ENCODE assay signal across 8 cellular contexts in genomic region chr4:122003335-122003734, GRCh38. TPM values are rescaled to one million over a fixed set of nuclear protein-coding genes. Genes with fewer than 3 reads are reported as not detected.
DNase-seq lines count a peak whose midpoint lies in the region; ATAC-seq and TF ChIP-seq lines count a peak whose summit lies in the region.

No MANE protein-coding gene starts in this region.

- H3K4me3 Mint-ChIP-seq in nephron progenitor cell: no peak overlapping the region

- CTCF ChIA-PET in OCI-LY7 (lab: Charles Lee; ENCODE audit: unreplicated experiment) (interaction anchor here (1.0 kb wide), 1 partner anchor 103 kb away, joined by 4 read pairs; no protein-coding TSS in a partner anchor), mammary epithelial cell (lab: Charles Lee; ENCODE audit: low non-redundant PET) (no interaction called here)

- H3K36me3 ChIP-seq in OCI-LY7 (ENCODE audit: insufficient read depth, low read length) (no peaks in the 10 kb centered on the region), mammary epithelial cell (ENCODE audit: insufficient read depth, low read length) (no peaks in the 10 kb centered on the region)
- no peaks in the 10 kb centered on the region for H3K36me3 ChIP-seq in effector memory CD4-positive, alpha-beta T cell (ENCODE audit: control insufficient read depth, insufficient read depth, low read length)

- H3K9me2 ChIP-seq in OCI-LY7 (ENCODE audit: insufficient read depth, low read length): no peaks in the 10 kb centered on the region

- intact Hi-C loops in OCI-LY7 (cut with micrococcal nuclease; ENCODE audit: unreplicated experiment): loop anchor here (1.0 kb wide), 1 partner anchor 103 kb away; no protein-coding TSS in a partner anchor
- intact Hi-C loops in mammary epithelial cell (cut with micrococcal nuclease): no loop called here

- no peaks in the 10 kb centered on the region for H4K20me1 ChIP-seq in OCI-LY7 (ENCODE audit: insufficient read depth, low read length)
- no peaks in the 10 kb centered on the region for H4K20me1 ChIP-seq in mammary epithelial cell (ENCODE audit: insufficient read depth, low read length)

- H3K36me3 Mint-ChIP-seq in nephron progenitor cell (ENCODE audit: low read depth): no peaks in the 10 kb centered on the region

- POLR2A ChIA-PET in OCI-LY7 (lab: Charles Lee): interaction anchor here (0.7 kb wide), 1 partner anchor 174 kb away, joined by 3 read pairs; no protein-coding TSS in a partner anchor

- peak overlapping the region; percentile 5 for H3K27ac Mint-ChIP-seq in nephron progenitor cell

- H3K27me3 ChIP-seq in mammary epithelial cell (ENCODE audit: insufficient read depth, low read length): peaks cover 2% of the 10 kb centered on the region
- no peaks in the 10 kb centered on the region for H3K27me3 ChIP-seq in effector memory CD4-positive, alpha-beta T cell (replicated peaks; ENCODE audit: control insufficient read depth, insufficient read depth, low read length, poor library complexity, severe bottlenecking)

- DNase-seq in D341Med (ENCODE audit: low spot score) (peak; percentile 52), OCI-LY7 (ENCODE audit: low spot score) (peak; percentile 59), mammary epithelial cell (no peak), nephron progenitor cell (peak; percentile 12), Ammon's horn (ENCODE audit: low spot score) (no peak)
- no peak for DNase-seq in effector memory CD4-positive, alpha-beta T cell

- peaks cover 13% of the 10 kb centered on the region for H3K4me1 Mint-ChIP-seq in nephron progenitor cell

- no peaks in the 10 kb centered on the region for H3K9me3 Mint-ChIP-seq in nephron progenitor cell

- TF ChIP-seq CTCF in OCI-LY7 (conservative IDR thresholded peaks at IDR 0.05; ENCODE audit: low read length) (peak; percentile 77), mammary epithelial cell (conservative IDR thresholded peaks at IDR 0.05 in 1 of 2, IDR thresholded peaks at IDR 0.05 in 1 of 2; ENCODE audit: extremely low read depth in 1 of 2, insufficient read depth in 1 of 2, low read depth in 1 of 2, low read length in 2 of 2) (peak; percentile 39 to 42), nephron progenitor cell (IDR thresholded peaks at IDR 0.05) (peak; percentile 30)

- H3K79me2 ChIP-seq in OCI-LY7 (ENCODE audit: insufficient read depth, low read depth, low read length) (no peaks in the 10 kb centered on the region), mammary epithelial cell (ENCODE audit: insufficient read depth, low read length) (no peaks in the 10 kb centered on the region)

- dilution Hi-C loops in mammary epithelial cell (cut with HindIII; ENCODE audit: low sequenced_read_pairs): no loop called here

- peak; percentile 87 for ATAC-seq in GM18909 (IDR thresholded peaks at IDR 0.05; ENCODE audit: poor library complexity, unreplicated experiment)
- peak; percentile 69 for ATAC-seq in HG03045 (IDR thresholded peaks at IDR 0.05; ENCODE audit: unreplicated experiment)

- H2AFZ ChIP-seq in OCI-LY7 (ENCODE audit: low read length) (no peak overlapping the region), mammary epithelial cell (ENCODE audit: low read depth, low read length) (no peak overlapping the region)

- BruUV-seq in OCI-LY7 (replicated peaks; lab: Mats Ljungman, UMichigan) (no TSS peak), mammary epithelial cell (replicated peaks; lab: Mats Ljungman, UMichigan) (no TSS peak)

- H3K9me3 ChIP-seq in OCI-LY7 (ENCODE audit: low read length) (no peaks in the 10 kb centered on the region), mammary epithelial cell (replicated peaks; ENCODE audit: insufficient read depth, low read length) (no peaks in the 10 kb centered on the region)
- no peaks in the 10 kb centered on the region for H3K9me3 ChIP-seq in effector memory CD4-positive, alpha-beta T cell (ENCODE audit: control insufficient read depth, low read length)

- H3K27me3 Mint-ChIP-seq in nephron progenitor cell (ENCODE audit: low read depth, poor library complexity): no peaks in the 10 kb centered on the region

- H3K9ac ChIP-seq in mammary epithelial cell (ENCODE audit: insufficient read depth, low read length): no peak overlapping the region

- no peak overlapping the region for H3K27ac ChIP-seq in OCI-LY7 (ENCODE audit: low read depth, low read length, poor library complexity, severe bottlenecking)
- no peak overlapping the region for H3K27ac ChIP-seq in mammary epithelial cell (ENCODE audit: insufficient read depth, low read depth, low read length)
- H3K27ac ChIP-seq in effector memory CD4-positive, alpha-beta T cell (ENCODE audit: insufficient read depth, low read length, poor library complexity, severe bottlenecking): no peak overlapping the region

- no peaks in the 10 kb centered on the region for H3K4me1 ChIP-seq in OCI-LY7 (ENCODE audit: insufficient read depth, low read length, poor library complexity, severe bottlenecking)
- no peaks in the 10 kb centered on the region for H3K4me1 ChIP-seq in mammary epithelial cell (ENCODE audit: insufficient read depth, low read length)
- no peaks in the 10 kb centered on the region for H3K4me1 ChIP-seq in effector memory CD4-positive, alpha-beta T cell (ENCODE audit: control insufficient read depth, insufficient read depth, low read length, poor library complexity, severe bottlenecking)

- H3K4me2 ChIP-seq in OCI-LY7 (ENCODE audit: low read length) (no peak overlapping the region), mammary epithelial cell (ENCODE audit: insufficient read depth, low read depth, low read length) (no peak overlapping the region)

- in situ Hi-C loops in mammary epithelial cell (cut with MboI; ENCODE audit: low sequenced_read_pairs in 2 of 2): no loop called here

- H3K4me3 ChIP-seq in OCI-LY7 (ENCODE audit: low read depth, low read length, poor library complexity, severe bottlenecking) (no peak overlapping the region), mammary epithelial cell (replicated peaks in 1 of 3; ENCODE audit: insufficient read depth in 1 of 3, low read depth in 2 of 3, low read length in 3 of 3) (no peak overlapping the region)
- no peak overlapping the region for H3K4me3 ChIP-seq in effector memory CD4-positive, alpha-beta T cell (ENCODE audit: insufficient read depth, low read depth, low read length, poor library complexity, severe bottlenecking)

- WGBS in mammary epithelial cell (ENCODE audit: low coverage, missing lambda C conversion rate): 78% methylated on average over 7 of the region's 7 CpGs

RNA-seq across cellular contexts. Expression of gene TRPC3, which starts 51.5 kb away (rescaled TPM):
- 0.50 TPM in 1 of 2 replicates, not detected in the other for total RNA-seq in OCI-LY7 (2014; rRNA removed; shearing (Covaris generic))
- not detected in 2 replicates for total RNA-seq in OCI-LY7 (2022)
- total RNA-seq in mammary epithelial cell: under 1 TPM in 1 of 2 donors, not detected in 1; under 0.01 TPM
- polyA plus RNA-seq in mammary epithelial cell: not detected
- polyA minus RNA-seq in mammary epithelial cell: not detected

Comparison
In these comparisons a context has a peak if more than half of its experiments do, and no peak if none do; other contexts are left out.
1. DNase-seq: peak in D341Med (single experiment), OCI-LY7 (single experiment) and nephron progenitor cell (single experiment); none in mammary epithelial cell (single experiment), Ammon's horn (single experiment) and effector memory CD4-positive, alpha-beta T cell (0 of 3).
2. Peak in every context shown above with its lines, with median percentiles within 50 percentile points of each other: CTCF ChIP-seq.